ENCODE assay signal across 8 cellular contexts in the genomic region with DNA sequence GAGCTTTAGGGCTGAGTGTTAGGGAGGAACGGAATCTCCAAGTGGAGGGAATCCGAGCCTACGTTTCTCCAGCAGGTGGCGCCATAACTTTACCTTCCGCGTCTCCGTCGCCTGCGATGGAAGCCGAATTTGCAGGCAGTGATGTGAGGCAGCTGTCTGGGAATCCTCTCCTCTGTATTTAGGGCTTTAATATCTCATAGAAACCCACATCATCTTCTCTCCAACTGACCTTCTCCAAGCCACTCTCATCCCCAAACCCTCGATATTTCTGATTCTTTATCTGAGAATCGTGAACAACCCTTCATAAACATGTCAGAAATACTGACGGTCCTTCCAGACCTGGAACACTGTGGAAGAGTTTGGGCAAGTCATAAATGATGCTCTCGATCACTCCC. TPM values are rescaled to one million over a fixed set of nuclear protein-coding genes. Genes with fewer than 3 reads are reported as not detected.
DNase-seq lines count a peak whose midpoint lies in the region; ATAC-seq, FAIRE-seq and TF ChIP-seq lines count a peak whose summit lies in the region.

No MANE protein-coding gene starts in this region.

- no peaks in the 10 kb centered on the region for H4K20me1 ChIP-seq in endothelial cell of umbilical vein (replicated peaks; ENCODE audit: control insufficient read depth, extremely low read depth, insufficient read depth, low read length)

- no peaks in the 10 kb centered on the region for H3K9me3 Mint-ChIP-seq in activated CD8-positive, alpha-beta memory T cell treated with anti-CD3 and anti-CD28 coated beads, Interleukin-2, amount 10 ng/mL, durations not matched to agents 7 days and 5 days (ENCODE audit: low read depth)

- no peak overlapping the region for H3K9ac ChIP-seq in endothelial cell of umbilical vein (replicated peaks; ENCODE audit: extremely low read depth, insufficient read depth, low read length)

- no peaks in the 10 kb centered on the region for H3K36me3 Mint-ChIP-seq in activated CD8-positive, alpha-beta memory T cell treated with anti-CD3 and anti-CD28 coated beads, Interleukin-2, amount 10 ng/mL, durations not matched to agents 7 days and 5 days

- BruUV-seq in endothelial cell of umbilical vein (replicated peaks; lab: Mats Ljungman, UMichigan): no TSS peak

- no peaks in the 10 kb centered on the region for H3K9me3 ChIP-seq in endothelial cell of umbilical vein (replicated peaks; ENCODE audit: control insufficient read depth, insufficient read depth, low read length)

- intact Hi-C loops in endothelial cell of umbilical vein (cut with micrococcal nuclease): loop anchor here (1.0 to 5.0 kb wide), 6 partner anchors 33 to 955 kb away; no protein-coding TSS in a partner anchor

- dilution Hi-C loops in endothelial cell of umbilical vein (cut with MboI; ENCODE audit: extremely low pct_ligation_motif_present, low sequenced_read_pairs): no loop called here

- TF ChIP-seq CTCF in endothelial cell of umbilical vein (IDR thresholded peaks at IDR 0.05; ENCODE audit: extremely low read depth in 1 of 2, insufficient read depth in 1 of 2, low read depth in 1 of 2, low read length in 2 of 2): peak; percentile 70 to 83

- H3K36me3 ChIP-seq in endothelial cell of umbilical vein (ENCODE audit: control insufficient read depth in 2 of 2, extremely low read depth in 1 of 2, insufficient read depth in 2 of 2, low read length in 2 of 2): no peaks in the 10 kb centered on the region

- POLR2A ChIA-PET in endothelial cell of umbilical vein (lab: Charles Lee): no interaction called here

- no peak overlapping the region for H2AFZ ChIP-seq in endothelial cell of umbilical vein (ENCODE audit: low read depth, low read length)

- H3K27ac Mint-ChIP-seq in activated CD8-positive, alpha-beta memory T cell treated with anti-CD3 and anti-CD28 coated beads, Interleukin-2, amount 10 ng/mL, durations not matched to agents 7 days and 5 days: no peak overlapping the region

- CTCF ChIA-PET in activated CD8-positive, alpha-beta memory T cell treated with anti-CD3 and anti-CD28 coated beads, Interleukin-2, amount 10 ng/mL, durations not matched to agents 7 days and 5 days (lab: Charles Lee): interaction anchor here (0.7 to 7.8 kb wide), 21 partner anchors 9 to 797 kb away, joined by 3 to 59 read pairs (median 4); no protein-coding TSS in a partner anchor
- CTCF ChIA-PET in endothelial cell of umbilical vein (lab: Charles Lee): interaction anchor here (0.6 to 8.2 kb wide), 64 partner anchors 10 to 661 kb away, joined by 3 to 315 read pairs (median 4); partner anchors contain the start of genes SIX2 and SRBD1

- H3K79me2 ChIP-seq in endothelial cell of umbilical vein (ENCODE audit: control insufficient read depth, insufficient read depth, low read length): no peaks in the 10 kb centered on the region

- no peaks in the 10 kb centered on the region for H3K9me1 ChIP-seq in endothelial cell of umbilical vein (replicated peaks; ENCODE audit: control insufficient read depth, extremely low read depth, insufficient read depth, low read length)

- no peak overlapping the region for H3K4me2 ChIP-seq in endothelial cell of umbilical vein (ENCODE audit: insufficient read depth, low read length)

- ATAC-seq in activated CD8-positive, alpha-beta memory T cell treated with anti-CD3 and anti-CD28 coated beads, Interleukin-2, amount 10 ng/mL, durations not matched to agents 7 days and 5 days: peak; percentile 30
- ATAC-seq in HG03097 (IDR thresholded peaks at IDR 0.05; ENCODE audit: low FRiP score, unreplicated experiment): no peak

- no peak overlapping the region for H3K4me3 ChIP-seq in endothelial cell of umbilical vein (replicated peaks in 1 of 3; ENCODE audit: insufficient read depth in 1 of 3, low read depth in 1 of 3, low read length in 3 of 3)

- H3K4me1 Mint-ChIP-seq in activated CD8-positive, alpha-beta memory T cell treated with anti-CD3 and anti-CD28 coated beads, Interleukin-2, amount 10 ng/mL, durations not matched to agents 7 days and 5 days: no peaks in the 10 kb centered on the region

- DNase-seq in COR-L47 (lab: John Stamatoyannopoulos, UW): peak; percentile 64
- DNase-seq in HUDEP-2 (lab: John Stamatoyannopoulos, UW; ENCODE audit: unreplicated experiment in 76 of 76): peak in 46 of 76 experiments; percentile 3 to 67 (median 38)
- DNase-seq in NOMO-1 treated with DMSO at 0.1 percent for 48 hours (lab: John Stamatoyannopoulos, UW; ENCODE audit: unreplicated experiment): peak; percentile 51
- DNase-seq in activated CD8-positive, alpha-beta memory T cell treated with anti-CD3 and anti-CD28 coated beads, Interleukin-2, amount 10 ng/mL, durations not matched to agents 7 days and 5 days: peak; percentile 67
- DNase-seq in endothelial cell of umbilical vein (ENCODE audit: low read depth, low spot score): peak; percentile 70
- peak; percentile 88 for DNase-seq in myocyte (ENCODE audit: low read depth)
- DNase-seq in stimulated activated CD8-positive, alpha-beta memory T cell treated with anti-CD3 and anti-CD28 coated beads, Interleukin-4, amount 100 ng/mL, for 48 hours: peak; percentile 88

- H3K4me3 Mint-ChIP-seq in activated CD8-positive, alpha-beta memory T cell treated with anti-CD3 and anti-CD28 coated beads, Interleukin-2, amount 10 ng/mL, durations not matched to agents 7 days and 5 days: no peak overlapping the region

- TF ChIP-seq POLR2A in endothelial cell of umbilical vein (IDR thresholded peaks at IDR 0.05; ENCODE audit: low read depth, low read length): no peak

- H3K27me3 ChIP-seq in endothelial cell of umbilical vein (ENCODE audit: control insufficient read depth in 2 of 2, insufficient read depth in 2 of 2, low read length in 2 of 2): peaks cover 8 to 9% of the 10 kb centered on the region in 2 experiments

- no peaks in the 10 kb centered on the region for H3K4me1 ChIP-seq in endothelial cell of umbilical vein (ENCODE audit: control insufficient read depth, extremely low read depth, insufficient read depth, low read length)

- H3K27ac ChIP-seq in endothelial cell of umbilical vein (ENCODE audit: insufficient read depth, low read depth, low read length): no peak overlapping the region

- peak; percentile 94 for FAIRE-seq in endothelial cell of umbilical vein (lab: Jason Lieb, UNC)

- H3K27me3 Mint-ChIP-seq in activated CD8-positive, alpha-beta memory T cell treated with anti-CD3 and anti-CD28 coated beads, Interleukin-2, amount 10 ng/mL, durations not matched to agents 7 days and 5 days: peaks cover 14% of the 10 kb centered on the region

TF ChIP-seq in endothelial cell of umbilical vein, 7 proteins besides CTCF, POLR2A, EP300 and RAD21:
- no peak for TF ChIP-seq MYC (IDR thresholded peaks at IDR 0.05; ENCODE audit: low read depth, low read length)
- no peak for TF ChIP-seq JUN (IDR thresholded peaks at IDR 0.05; ENCODE audit: borderline replicate concordance, insufficient read depth, insufficient read length, low read depth)
- no peak for TF ChIP-seq POLR2AphosphoS5 (IDR thresholded peaks at IDR 0.05; ENCODE audit: insufficient read depth, low read depth, low read length)
- TF ChIP-seq, protein P1, sequence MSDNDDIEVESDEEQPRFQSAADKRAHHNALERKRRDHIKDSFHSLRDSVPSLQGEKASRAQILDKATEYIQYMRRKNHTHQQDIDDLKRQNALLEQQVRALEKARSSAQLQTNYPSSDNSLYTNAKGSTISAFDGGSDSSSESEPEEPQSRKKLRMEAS (IDR thresholded peaks at IDR 0.05; ENCODE audit: insufficient read depth, insufficient read length): no peak
- no peak for TF ChIP-seq EZH2 (IDR thresholded peaks at IDR 0.05; ENCODE audit: borderline replicate concordance, low read depth, low read length, severe bottlenecking)
- no peak for TF ChIP-seq FOS (IDR thresholded peaks at IDR 0.05; ENCODE audit: borderline replicate concordance, insufficient read depth, low read length)
- no peak for TF ChIP-seq GATA2 (IDR thresholded peaks at IDR 0.05; ENCODE audit: insufficient read depth, insufficient read length, low read depth, low read length)

RNA-seq across cellular contexts. Expression of gene SIX2, which starts 27.5 kb away (rescaled TPM):
- not detected for total RNA-seq in activated CD8-positive, alpha-beta memory T cell treated with anti-CD3 and anti-CD28 coated beads, Interleukin-2, amount 10 ng/mL, durations not matched to agents 7 days and 5 days
- total RNA-seq in endothelial cell of umbilical vein: 0.24 and 0.32 TPM in 2 replicates
- polyA plus RNA-seq in endothelial cell of umbilical vein: 0.45 and 0.54 TPM in 2 replicates
- 0.26 and 0.35 TPM in 2 replicates for polyA plus RNA-seq in endothelial cell of umbilical vein (2011; cell fraction: cytosol; rRNA removed)
- polyA plus RNA-seq in endothelial cell of umbilical vein (2011; cell fraction: nucleus; rRNA removed): 0.29 TPM in 2 replicates
- polyA plus RNA-seq in endothelial cell of umbilical vein (2012): 2.1 and 5.7 TPM in 2 replicates
- polyA minus RNA-seq in endothelial cell of umbilical vein: 0.21 and 0.39 TPM in 2 replicates
- polyA minus RNA-seq in endothelial cell of umbilical vein (2011; cell fraction: cytosol; rRNA and poly(A)+ RNA removed): 17.9 TPM
- polyA minus RNA-seq in endothelial cell of umbilical vein (2011; cell fraction: nucleus; rRNA and poly(A)+ RNA removed): 0.38 and 0.43 TPM in 2 replicates
- total RNA-seq in myocyte: 62.3 and 68.8 TPM in 2 replicates
- 39.7 TPM for polyA plus RNA-seq in myocyte (2012)

RNA-seq across cellular contexts. Expression of gene SIX3, which starts 40.2 kb away (rescaled TPM):
- total RNA-seq in activated CD8-positive, alpha-beta memory T cell treated with anti-CD3 and anti-CD28 coated beads, Interleukin-2, amount 10 ng/mL, durations not matched to agents 7 days and 5 days: under 1 TPM in 1 of 2 experiments, not detected in 1; 0.21 TPM
- not detected in 2 replicates for total RNA-seq in endothelial cell of umbilical vein
- polyA plus RNA-seq in endothelial cell of umbilical vein: not detected in 2 replicates
- not detected in 2 replicates for polyA plus RNA-seq in endothelial cell of umbilical vein (2011; cell fraction: cytosol; rRNA removed)
- not detected in 2 replicates for polyA plus RNA-seq in endothelial cell of umbilical vein (2011; cell fraction: nucleus; rRNA removed)
- not detected in 2 replicates for polyA plus RNA-seq in endothelial cell of umbilical vein (2012)
- not detected in 2 replicates for polyA minus RNA-seq in endothelial cell of umbilical vein
- not detected for polyA minus RNA-seq in endothelial cell of umbilical vein (2011; cell fraction: cytosol; rRNA and poly(A)+ RNA removed)
- polyA minus RNA-seq in endothelial cell of umbilical vein (2011; cell fraction: nucleus; rRNA and poly(A)+ RNA removed): not detected in 2 replicates
- total RNA-seq in myocyte: not detected in 2 replicates
- polyA plus RNA-seq in myocyte (2012): 0.06 TPM

Comparison
In these comparisons a context has a peak if more than half of its experiments do, and no peak if none do; other contexts are left out.
1. DNase-seq: peak in every context shown above with its lines; median percentile 88 in myocyte; 88 in stimulated activated CD8-positive, alpha-beta memory T cell treated with anti-CD3 and anti-CD28 coated beads, Interleukin-4, amount 100 ng/mL, for 48 hours; 70 in endothelial cell of umbilical vein; 67 in activated CD8-positive, alpha-beta memory T cell treated with anti-CD3 and anti-CD28 coated beads, Interleukin-2, amount 10 ng/mL, durations not matched to agents 7 days and 5 days; 64 in COR-L47; 51 in NOMO-1 treated with DMSO at 0.1 percent for 48 hours; 38 in HUDEP-2.
2. RNA of gene SIX2, which starts 27.5 kb away (total RNA-seq): 62.3 to 68.8 TPM in myocyte; 0.24 to 0.32 TPM in endothelial cell of umbilical vein and not detected in activated CD8-positive, alpha-beta memory T cell treated with anti-CD3 and anti-CD28 coated beads, Interleukin-2, amount 10 ng/mL, durations not matched to agents 7 days and 5 days; every median in the first group is over 10 times any median in the second.